In genomic region chr15:42373936-42374335, GRCh38 we compare ENCODE assay signal across 31 cellular contexts.
"Had no signal": no experiment of that assay in that cellular context is flagged by ENCODE, and none has a peak within 500 bp of the region (broad histone marks: within the 10 kb centered on the region; RNA-seq: fewer than 3 reads in every experiment).

No MANE protein-coding gene starts in this region.

- H3K36me3 ChIP-seq: ascending aorta, breast epithelium, esophagus muscularis mucosa, gastroesophageal sphincter, WERI-Rb-1 had no signal

- DNase-seq: activated B cell treated with CpG ODN at 0.5 μM for 24 hours; activated CD4-positive, alpha-beta memory T cell treated with anti-CD3 and anti-CD28 coated beads for 36 hours; activated CD4-positive, alpha-beta T cell treated with anti-CD3 and anti-CD28 coated beads for 48 hours; activated CD8-positive, alpha-beta memory T cell treated with anti-CD3 and anti-CD28 coated beads, Interleukin-2, amount 10 ng/mL, durations not matched to agents 7 days and 5 days; activated CD8-positive, alpha-beta memory T cell treated with anti-CD3 and anti-CD28 coated beads, Interleukin-2, amount 50 U/mL, for 4 hours; activated CD8-positive, alpha-beta T cell treated with anti-CD3 and anti-CD28 coated beads, Interleukin-2, amount 10 ng/mL, durations not matched to agents 7 days and 5 days; activated gamma-delta T cell; activated naive CD4-positive, alpha-beta T cell; activated naive CD4-positive, alpha-beta T cell treated with anti-CD3 and anti-CD28 coated beads, Interleukin-2, amount 10 ng/mL, durations not matched to agents 7 days and 5 days; activated naive CD8-positive, alpha-beta T cell treated with anti-CD3 and anti-CD28 coated beads, Interleukin-2, amount 10 ng/mL, durations not matched to agents 7 days and 5 days; activated T-cell treated with anti-CD3 and anti-CD28 coated beads, Interleukin-2, amount 50 U/mL, for 1 hour; activated T-cell treated with anti-CD3 and anti-CD28 coated beads, Interleukin-2, amount 50 U/mL, for 48 hours; effector memory CD4-positive, alpha-beta T cell; endodermal cell; foreskin keratinocyte; T-helper 1 cell; T-helper 17 cell; T1000; WERI-Rb-1 had no signal

- H3K4me1 Mint-ChIP-seq: activated B cell treated with CpG ODN at 0.5 μM for 24 hours; activated naive CD4-positive, alpha-beta T cell treated with anti-CD3 and anti-CD28 coated beads, Interleukin-2, amount 10 ng/mL, durations not matched to agents 7 days and 5 days; activated naive CD8-positive, alpha-beta T cell treated with anti-CD3 and anti-CD28 coated beads, Interleukin-2, amount 10 ng/mL, durations not matched to agents 7 days and 5 days; brain; central memory CD8-positive, alpha-beta T cell; endodermal cell; T-helper 17 cell had no signal

- H3K9me3 ChIP-seq: ascending aorta, breast epithelium, esophagus muscularis mucosa, gastroesophageal sphincter had no signal

- H3K9me3 Mint-ChIP-seq: central memory CD8-positive, alpha-beta T cell had no signal

- H3K4me3 Mint-ChIP-seq: activated B cell treated with CpG ODN at 0.5 μM for 24 hours; activated CD4-positive, alpha-beta memory T cell treated with anti-CD3 and anti-CD28 coated beads for 36 hours; activated CD8-positive, alpha-beta memory T cell treated with anti-CD3 and anti-CD28 coated beads, Interleukin-2, amount 10 ng/mL, durations not matched to agents 7 days and 5 days; activated CD8-positive, alpha-beta T cell treated with anti-CD3 and anti-CD28 coated beads, Interleukin-2, amount 10 ng/mL, durations not matched to agents 7 days and 5 days; activated naive CD4-positive, alpha-beta T cell treated with anti-CD3 and anti-CD28 coated beads, Interleukin-2, amount 10 ng/mL, durations not matched to agents 7 days and 5 days; activated naive CD8-positive, alpha-beta T cell treated with anti-CD3 and anti-CD28 coated beads, Interleukin-2, amount 10 ng/mL, durations not matched to agents 7 days and 5 days; activated T-helper 1 cell treated with anti-CD3 and anti-CD28 coated beads, Interleukin-12 subunit alpha, Interleukin-12 subunit beta, Interleukin-2, Interleukin-4 antibody, amounts not matched to agents 30 ng/mL and 10 ng/mL and 1 ng/mL, durations not matched to agents 14 hours and 24 hours and 36 hours; brain; central memory CD8-positive, alpha-beta T cell; dendritic cell treated with granulocyte-macrophage colony-stimulating factor and Interleukin-4, amounts not matched to agents 40 ng/mL and 50 ng/mL, for 4 days; endodermal cell; T-helper 17 cell; T-helper 2 cell treated with Interferon-gamma antibody and Interleukin-4, amounts not matched to agents 5 μg/mL and 100 μg/mL, for 36 hours had no signal

- H3K4me3 ChIP-seq: ascending aorta, breast epithelium, coronary artery, dorsolateral prefrontal cortex, esophagus muscularis mucosa, gastroesophageal sphincter had no signal

- H3K27ac ChIP-seq: ascending aorta, breast epithelium, coronary artery, dorsolateral prefrontal cortex, esophagus muscularis mucosa, foreskin keratinocyte, gastroesophageal sphincter, WERI-Rb-1 had no signal

- H3K27ac Mint-ChIP-seq: activated B cell treated with CpG ODN at 0.5 μM for 24 hours; activated CD4-positive, alpha-beta memory T cell treated with anti-CD3 and anti-CD28 coated beads for 36 hours; activated CD8-positive, alpha-beta memory T cell treated with anti-CD3 and anti-CD28 coated beads, Interleukin-2, amount 10 ng/mL, durations not matched to agents 7 days and 5 days; activated CD8-positive, alpha-beta T cell treated with anti-CD3 and anti-CD28 coated beads, Interleukin-2, amount 10 ng/mL, durations not matched to agents 7 days and 5 days; activated naive CD4-positive, alpha-beta T cell treated with anti-CD3 and anti-CD28 coated beads, Interleukin-2, amount 10 ng/mL, durations not matched to agents 7 days and 5 days; activated naive CD4-positive, alpha-beta T cell treated with anti-CD3 and anti-CD28 coated beads, Interleukin-2, amount 50 U/mL, for 72 hours; activated naive CD8-positive, alpha-beta T cell treated with anti-CD3 and anti-CD28 coated beads, Interleukin-2, amount 10 ng/mL, durations not matched to agents 7 days and 5 days; activated T-helper 1 cell treated with anti-CD3 and anti-CD28 coated beads, Interleukin-12 subunit alpha, Interleukin-12 subunit beta, Interleukin-2, Interleukin-4 antibody, amounts not matched to agents 30 ng/mL and 10 ng/mL and 1 ng/mL, durations not matched to agents 14 hours and 24 hours and 36 hours; brain; dendritic cell treated with granulocyte-macrophage colony-stimulating factor and Interleukin-4, amounts not matched to agents 40 ng/mL and 50 ng/mL, for 4 days; endodermal cell; T-helper 17 cell; T-helper 2 cell treated with Interferon-gamma antibody and Interleukin-4, amounts not matched to agents 5 μg/mL and 100 μg/mL, for 36 hours had no signal

- H3K27me3 ChIP-seq: ascending aorta, breast epithelium, dorsolateral prefrontal cortex, esophagus muscularis mucosa, foreskin keratinocyte, gastroesophageal sphincter had no signal

- H3K4me1 ChIP-seq: ascending aorta, breast epithelium, esophagus muscularis mucosa, foreskin keratinocyte, gastroesophageal sphincter had no signal

- H3K27me3 Mint-ChIP-seq: activated B cell treated with CpG ODN at 0.5 μM for 24 hours; activated CD4-positive, alpha-beta memory T cell treated with anti-CD3 and anti-CD28 coated beads for 36 hours; central memory CD8-positive, alpha-beta T cell; dendritic cell treated with granulocyte-macrophage colony-stimulating factor and Interleukin-4, amounts not matched to agents 40 ng/mL and 50 ng/mL, for 4 days; T-helper 17 cell had no signal

- H3K36me3 Mint-ChIP-seq: brain had no signal
